ENCODE assay signal across 12 cellular contexts in the genomic region with DNA sequence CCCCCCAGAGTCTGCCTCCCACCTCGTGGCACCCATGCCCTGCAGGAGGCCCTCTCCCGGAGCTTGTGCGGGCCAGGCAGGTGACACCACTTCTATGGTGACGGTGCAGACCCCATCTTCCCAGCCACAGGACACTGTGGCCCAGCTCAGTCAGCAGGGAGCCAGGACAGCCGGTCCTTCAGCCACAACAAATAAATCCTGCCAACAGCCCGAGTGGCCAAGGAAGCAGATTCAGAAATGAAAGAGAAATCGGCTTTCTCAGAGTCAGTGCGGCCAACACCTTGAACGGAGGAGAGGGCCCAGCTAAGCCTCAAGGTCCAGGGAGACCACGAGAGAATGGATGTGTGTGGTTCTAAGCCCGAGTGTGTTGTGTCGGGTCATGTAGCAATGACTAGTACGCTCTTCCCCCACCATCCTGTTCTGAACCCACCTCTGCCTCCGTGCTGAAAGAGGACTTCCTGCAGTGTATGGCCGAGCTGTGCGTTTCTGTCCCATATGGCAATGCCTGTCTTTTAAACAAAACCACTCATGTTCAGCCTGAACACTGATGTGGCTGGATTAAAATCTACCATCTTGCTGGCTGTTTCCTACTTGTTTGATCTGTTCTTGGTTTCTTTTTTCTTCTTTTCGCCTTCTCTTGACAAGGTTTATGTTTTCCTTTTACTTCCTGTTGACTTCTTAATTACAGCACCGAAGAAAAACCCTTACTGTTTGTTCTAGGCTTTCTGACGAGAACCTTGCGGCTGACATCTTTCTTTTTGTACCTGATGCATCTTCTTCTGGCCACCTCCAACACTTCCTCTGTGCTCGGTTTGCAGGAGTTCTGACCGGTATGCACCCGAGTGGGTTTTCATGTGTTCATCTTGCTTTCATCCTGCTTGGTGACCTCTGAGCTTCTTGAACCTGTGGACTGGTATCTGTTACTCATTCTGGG. TPM values are rescaled to one million over a fixed set of nuclear protein-coding genes. Genes with fewer than 3 reads are reported as not detected.
DNase-seq lines count a peak whose midpoint lies in the region; ATAC-seq and TF ChIP-seq lines count a peak whose summit lies in the region.
"Had no signal": no experiment of that assay in that cellular context is flagged by ENCODE, and none has a peak within 500 bp of the region (broad histone marks: within the 10 kb centered on the region; RNA-seq: fewer than 3 reads in every experiment).

No MANE protein-coding gene starts in this region.

- H3K27me3 ChIP-seq in duodenal mucosa (ENCODE audit: control insufficient read depth in 1 of 2, insufficient read depth in 2 of 2, low read length in 2 of 2) (no peaks in the 10 kb centered on the region), Karpas-422 (ENCODE audit: low read length) (no peaks in the 10 kb centered on the region), heart right ventricle (no peaks in the 10 kb centered on the region)
- H3K27me3 ChIP-seq: dorsolateral prefrontal cortex had no signal

- peak overlapping the region; percentile 99 for H3K4me3 Mint-ChIP-seq in T-helper 17 cell
- peak overlapping the region; percentile 72 for H3K4me3 Mint-ChIP-seq in activated T-cell treated with anti-CD3 and anti-CD28 coated beads, Interleukin-2, amount 50 U/mL, for 24 hours

- H3K4me2 ChIP-seq in Karpas-422 (ENCODE audit: low read depth, low read length, poor library complexity, severe bottlenecking): no peak overlapping the region

- H3K36me3 Mint-ChIP-seq in T-helper 17 cell (ENCODE audit: low read depth): peaks cover 8% of the 10 kb centered on the region
- H3K36me3 Mint-ChIP-seq in activated T-cell treated with anti-CD3 and anti-CD28 coated beads, Interleukin-2, amount 50 U/mL, for 24 hours (ENCODE audit: low read depth): peaks cover 87% of the 10 kb centered on the region

- H3K4me1 Mint-ChIP-seq in T-helper 17 cell: peaks cover 36% of the 10 kb centered on the region
- H3K4me1 Mint-ChIP-seq in activated T-cell treated with anti-CD3 and anti-CD28 coated beads, Interleukin-2, amount 50 U/mL, for 24 hours (ENCODE audit: low read depth): peaks cover 31% of the 10 kb centered on the region

- DNase-seq in T-helper 17 cell (no peak), Karpas-422 (no peak), NCI-H2081 (lab: John Stamatoyannopoulos, UW) (no peak), heart right ventricle (no peak), COLO668 (lab: John Stamatoyannopoulos, UW; ENCODE audit: unreplicated experiment) (no peak)
- peak; percentile 61 for DNase-seq in activated T-cell treated with anti-CD3 and anti-CD28 coated beads, Interleukin-2, amount 50 U/mL, for 24 hours
- peak; percentile 49 for DNase-seq in stimulated activated CD8-positive, alpha-beta memory T cell treated with anti-CD3 and anti-CD28 coated beads, Interleukin-4, amount 100 ng/mL, for 48 hours
- DNase-seq: H7, NCI-H1436 treated with DMSO at 0.1 percent for 48 hours had no signal

- H3K9ac ChIP-seq in duodenal mucosa (ENCODE audit: low read depth in 1 of 2, low read length in 2 of 2): no peak overlapping the region
- no peak overlapping the region for H3K9ac ChIP-seq in Karpas-422 (ENCODE audit: low read length)

- H3K79me2 ChIP-seq in Karpas-422 (ENCODE audit: low read length): no peaks in the 10 kb centered on the region

- TF ChIP-seq CTCF in heart right ventricle (IDR thresholded peaks at IDR 0.05): no peak

- H3K9me3 Mint-ChIP-seq in activated T-cell treated with anti-CD3 and anti-CD28 coated beads, Interleukin-2, amount 50 U/mL, for 24 hours: no peaks in the 10 kb centered on the region

- peak; percentile 64 for ATAC-seq in T-helper 17 cell
- no peak for ATAC-seq in heart right ventricle
- ATAC-seq: left lobe of liver had no signal

- H3K27ac Mint-ChIP-seq in T-helper 17 cell: peak overlapping the region; percentile 99
- peak overlapping the region; percentile 98 for H3K27ac Mint-ChIP-seq in activated T-cell treated with anti-CD3 and anti-CD28 coated beads, Interleukin-2, amount 50 U/mL, for 24 hours

- H3K36me3 ChIP-seq in duodenal mucosa (ENCODE audit: control insufficient read depth in 1 of 2, insufficient read depth in 2 of 2, low read length in 2 of 2): peaks cover 42 to 98% of the 10 kb centered on the region in 2 donors
- no peaks in the 10 kb centered on the region; the same call in none of the 2 replicates for H3K36me3 ChIP-seq in Karpas-422 (ENCODE audit: insufficient read depth, low read length)
- H3K36me3 ChIP-seq in heart right ventricle: peaks cover 0 to 100% (median 66%) of the 10 kb centered on the region in 9 donors

- 90 to 91% methylated on average over 23 of the region's 23 CpGs for whole genome bisulfite sequencing in heart right ventricle, 2 donors

- no peak overlapping the region for H2AFZ ChIP-seq in Karpas-422 (ENCODE audit: low read length)

- no peaks in the 10 kb centered on the region for H3K9me3 ChIP-seq in T-helper 17 cell (ENCODE audit: control insufficient read depth, low read length, poor library complexity, severe bottlenecking)
- no peaks in the 10 kb centered on the region for H3K9me3 ChIP-seq in duodenal mucosa (ENCODE audit: control insufficient read depth in 1 of 2, low read length in 2 of 2)
- H3K9me3 ChIP-seq in Karpas-422 (ENCODE audit: low read length): no peaks in the 10 kb centered on the region
- no peaks in the 10 kb centered on the region for H3K9me3 ChIP-seq in heart right ventricle

- no peaks in the 10 kb centered on the region for H3K27me3 Mint-ChIP-seq in T-helper 17 cell
- no peaks in the 10 kb centered on the region for H3K27me3 Mint-ChIP-seq in activated T-cell treated with anti-CD3 and anti-CD28 coated beads, Interleukin-2, amount 50 U/mL, for 24 hours

- intact Hi-C loops in heart right ventricle (cut with DNase I): no loop called here

- no peaks in the 10 kb centered on the region for H3K9me2 ChIP-seq in Karpas-422 (replicated peaks; ENCODE audit: insufficient read depth, low read length)

- H3K27ac ChIP-seq in duodenal mucosa (ENCODE audit: low read depth, low read length): peak overlapping the region; percentile 17
- no peak overlapping the region for H3K27ac ChIP-seq in Karpas-422 (ENCODE audit: low read length)
- peak overlapping the region in 1 of 10 donors; percentile 77 for H3K27ac ChIP-seq in heart right ventricle

- H3K4me1 ChIP-seq in duodenal mucosa (ENCODE audit: control insufficient read depth in 1 of 2, insufficient read depth in 2 of 2, low read length in 2 of 2) (no peaks in the 10 kb centered on the region), Karpas-422 (ENCODE audit: low read length) (no peaks in the 10 kb centered on the region), heart right ventricle (no peaks in the 10 kb centered on the region)

- no peaks in the 10 kb centered on the region for H4K20me1 ChIP-seq in Karpas-422 (ENCODE audit: insufficient read depth, low read depth, low read length)

- H3K4me3 ChIP-seq in duodenal mucosa (ENCODE audit: low read depth in 1 of 2, low read length in 2 of 2) (no peak overlapping the region), Karpas-422 (ENCODE audit: low read length) (no peak overlapping the region), heart right ventricle (no peak overlapping the region)
- H3K4me3 ChIP-seq: dorsolateral prefrontal cortex had no signal

RNA-seq across cellular contexts. Expression of a gene that starts 53.1 kb away (rescaled TPM):
- total RNA-seq in T-helper 17 cell (100 to 1,000 TPM; 192 to 215 TPM), heart right ventricle (10 to 100 TPM; 21.0 to 38.1 (median 26.9) TPM)
- 48.8 and 76.6 TPM in 2 replicates for total RNA-seq in Karpas-422 (2014; rRNA removed; shearing (Covaris generic); ENCODE audit: low replicate concordance)
- polyA plus RNA-seq in heart right ventricle: 100 to 1,000 TPM in 1 of 2 donors, 10 to 100 TPM in 1; 48.6 to 105 TPM

RNA-seq across cellular contexts. Expression of a gene that starts 53.1 kb away (rescaled TPM):
- 1 to 10 TPM; 3.1 to 3.7 TPM for total RNA-seq in T-helper 17 cell
- 0.40 and 3.1 TPM in 2 replicates for total RNA-seq in Karpas-422 (2014; rRNA removed; shearing (Covaris generic); ENCODE audit: low replicate concordance)
- total RNA-seq in heart right ventricle: 1 to 10 TPM; 1.5 to 4.8 (median 2.2) TPM
- 10 to 100 TPM in 1 of 2 donors, 1 to 10 TPM in 1; 2.1 to 10.8 TPM for polyA plus RNA-seq in heart right ventricle

RNA-seq across cellular contexts. Expression of a gene that starts 53.2 kb away (rescaled TPM):
- total RNA-seq in T-helper 17 cell (10 to 100 TPM; 36.9 to 43.6 TPM), heart right ventricle (10 to 100 TPM; 15.6 to 27.9 (median 19.0) TPM)
- total RNA-seq in Karpas-422 (2014; rRNA removed; shearing (Covaris generic); ENCODE audit: low replicate concordance): 15.1 and 28.1 TPM in 2 replicates
- polyA plus RNA-seq in heart right ventricle: 10 to 100 TPM; 16.3 to 49.6 TPM

Comparison
In these comparisons a context has a peak if more than half of its experiments do, and no peak if none do; other contexts are left out.
1. DNase-seq: peak in activated T-cell treated with anti-CD3 and anti-CD28 coated beads, Interleukin-2, amount 50 U/mL, for 24 hours (single experiment) and stimulated activated CD8-positive, alpha-beta memory T cell treated with anti-CD3 and anti-CD28 coated beads, Interleukin-4, amount 100 ng/mL, for 48 hours (single experiment); none in T-helper 17 cell (0 of 3), Karpas-422 (single experiment), NCI-H2081 (0 of 2), heart right ventricle (0 of 2) and COLO668 (single experiment).